In genomic region chr3:62665627-62666433, GRCh38 we compare ENCODE assay signal across 8 cellular contexts.
DNase-seq lines count a peak whose midpoint lies in the region; ATAC-seq and TF ChIP-seq lines count a peak whose summit lies in the region.

No MANE protein-coding gene starts in this region.

- no peak for TF ChIP-seq POLR2A in Peyer's patch (IDR thresholded peaks at IDR 0.05)
- TF ChIP-seq POLR2A in right lobe of liver (IDR thresholded peaks at IDR 0.05), result no peak

- intact Hi-C loops in colonic mucosa (cut with DNase I), result loop anchor here (5.0 to 10.0 kb wide), 3 partner anchors 199 to 569 kb away; no protein-coding TSS in a partner anchor
- intact Hi-C loops in right lobe of liver (cut with DNase I), result no loop called here
- intact Hi-C loops in upper lobe of right lung (cut with DNase I), result no loop called here

- H3K4me1 ChIP-seq in Peyer's patch, result no peaks in the 10 kb centered on the region
- H3K4me1 ChIP-seq in colonic mucosa, result no peaks in the 10 kb centered on the region
- no peaks in the 10 kb centered on the region for H3K4me1 ChIP-seq in right lobe of liver
- H3K4me1 ChIP-seq in upper lobe of right lung, result no peaks in the 10 kb centered on the region

- H3K9ac ChIP-seq in colonic mucosa (ENCODE audit: low read depth in 2 of 2, low read length in 2 of 2), result no peak overlapping the region

- no peaks in the 10 kb centered on the region for H3K27me3 ChIP-seq in Peyer's patch
- H3K27me3 ChIP-seq in colonic mucosa, result no peaks in the 10 kb centered on the region
- no peaks in the 10 kb centered on the region for H3K27me3 ChIP-seq in right lobe of liver
- H3K27me3 ChIP-seq in upper lobe of right lung, result no peaks in the 10 kb centered on the region

- DNase-seq in activated T-cell treated with anti-CD3 and anti-CD28 coated beads, Interleukin-2, amount 50 U/mL, for 1 hour, result peak; percentile 15
- no peak for DNase-seq in activated T-cell treated with anti-CD3 and anti-CD28 coated beads for 4 hours
- peak; percentile 79 for DNase-seq in HT1080 (ENCODE audit: low read depth)
- peak in 2 of 3 donors; percentile 84 to 87 for DNase-seq in Peyer's patch
- peak; percentile 82 for DNase-seq in colonic mucosa
- DNase-seq in right lobe of liver, result peak; percentile 39 to 62 (median 52)
- DNase-seq in upper lobe of right lung, result peak; percentile 72

- ATAC-seq in GM21529 (IDR thresholded peaks at IDR 0.05; ENCODE audit: unreplicated experiment) (peak; percentile 90), right lobe of liver (peak; percentile 77 to 90 (median 88)), upper lobe of right lung (peak; percentile 86)

- no peak overlapping the region for H3K4me3 ChIP-seq in Peyer's patch
- no peak overlapping the region for H3K4me3 ChIP-seq in colonic mucosa
- H3K4me3 ChIP-seq in right lobe of liver, result no peak overlapping the region
- H3K4me3 ChIP-seq in upper lobe of right lung, result no peak overlapping the region

- TF ChIP-seq CTCF in Peyer's patch (IDR thresholded peaks at IDR 0.05), result peak in 4 of 6 experiments; percentile 34 to 89 (median 84)
- peak; percentile 69 for TF ChIP-seq CTCF in colonic mucosa (IDR thresholded peaks at IDR 0.05)
- peak; percentile 43 to 68 (median 54) for TF ChIP-seq CTCF in right lobe of liver (IDR thresholded peaks at IDR 0.05)
- peak; percentile 56 for TF ChIP-seq CTCF in upper lobe of right lung (IDR thresholded peaks at IDR 0.05)

- H3K36me3 ChIP-seq in Peyer's patch (no peaks in the 10 kb centered on the region), colonic mucosa (no peaks in the 10 kb centered on the region), right lobe of liver (no peaks in the 10 kb centered on the region), upper lobe of right lung (no peaks in the 10 kb centered on the region)

- H3K27ac ChIP-seq in Peyer's patch, result no peak overlapping the region
- no peak overlapping the region for H3K27ac ChIP-seq in colonic mucosa
- no peak overlapping the region for H3K27ac ChIP-seq in right lobe of liver
- no peak overlapping the region for H3K27ac ChIP-seq in upper lobe of right lung

- H3K9me3 ChIP-seq in Peyer's patch, result no peaks in the 10 kb centered on the region
- H3K9me3 ChIP-seq in colonic mucosa, result no peaks in the 10 kb centered on the region
- no peaks in the 10 kb centered on the region for H3K9me3 ChIP-seq in right lobe of liver
- H3K9me3 ChIP-seq in upper lobe of right lung, result no peaks in the 10 kb centered on the region

- WGBS in right lobe of liver (ENCODE audit: insufficient coverage, low coverage, low lambda C conversion rate, missing lambda C conversion rate), result 7% methylated on average over 10 of the region's 10 CpGs
